Comparison of ENCODE assay signal across 2 cellular contexts in the genomic region with DNA sequence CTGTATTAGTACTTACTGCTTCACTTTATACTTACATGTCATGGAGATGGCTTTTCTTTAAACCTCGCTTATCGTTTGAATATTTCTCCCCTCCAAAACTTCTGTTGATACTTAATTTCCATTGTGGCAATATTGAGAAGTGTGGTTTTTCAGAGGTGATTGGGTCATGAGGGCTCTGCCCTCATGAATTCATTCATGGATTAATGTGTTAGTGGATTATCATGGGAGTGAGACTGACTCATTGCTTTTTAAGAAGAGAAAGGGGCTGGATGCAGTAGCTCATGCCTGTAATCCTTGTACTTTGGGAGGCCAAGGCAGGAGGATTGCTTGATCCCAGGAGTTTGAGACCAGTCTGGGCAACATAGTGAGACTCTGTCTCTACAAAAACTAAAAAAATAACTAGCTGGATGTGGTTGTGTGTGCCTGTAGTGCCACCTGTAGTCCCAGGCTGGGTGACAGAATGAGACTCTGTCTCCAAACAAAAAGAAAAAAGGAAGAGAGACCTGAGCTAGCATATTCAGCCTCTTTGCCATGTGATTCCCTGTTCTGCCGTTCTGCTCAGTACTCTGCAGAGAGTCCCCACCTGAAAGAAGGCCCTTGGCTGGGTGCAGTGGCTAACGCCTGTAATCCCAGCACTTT.
TF ChIP-seq lines count a peak whose summit lies in the region.

No MANE protein-coding gene starts in this region.

TF ChIP-seq in HCT116, 20 proteins besides CTCF, POLR2A, EP300 and RAD21:
- no peak for TF ChIP-seq YY1 (IDR thresholded peaks at IDR 0.05; ENCODE audit: extremely low read depth, insufficient replicate concordance, low read depth, low read length)

TF ChIP-seq in K562, 482 proteins besides CTCF, POLR2A, EP300 and RAD21:
- TF ChIP-seq, protein P1, sequence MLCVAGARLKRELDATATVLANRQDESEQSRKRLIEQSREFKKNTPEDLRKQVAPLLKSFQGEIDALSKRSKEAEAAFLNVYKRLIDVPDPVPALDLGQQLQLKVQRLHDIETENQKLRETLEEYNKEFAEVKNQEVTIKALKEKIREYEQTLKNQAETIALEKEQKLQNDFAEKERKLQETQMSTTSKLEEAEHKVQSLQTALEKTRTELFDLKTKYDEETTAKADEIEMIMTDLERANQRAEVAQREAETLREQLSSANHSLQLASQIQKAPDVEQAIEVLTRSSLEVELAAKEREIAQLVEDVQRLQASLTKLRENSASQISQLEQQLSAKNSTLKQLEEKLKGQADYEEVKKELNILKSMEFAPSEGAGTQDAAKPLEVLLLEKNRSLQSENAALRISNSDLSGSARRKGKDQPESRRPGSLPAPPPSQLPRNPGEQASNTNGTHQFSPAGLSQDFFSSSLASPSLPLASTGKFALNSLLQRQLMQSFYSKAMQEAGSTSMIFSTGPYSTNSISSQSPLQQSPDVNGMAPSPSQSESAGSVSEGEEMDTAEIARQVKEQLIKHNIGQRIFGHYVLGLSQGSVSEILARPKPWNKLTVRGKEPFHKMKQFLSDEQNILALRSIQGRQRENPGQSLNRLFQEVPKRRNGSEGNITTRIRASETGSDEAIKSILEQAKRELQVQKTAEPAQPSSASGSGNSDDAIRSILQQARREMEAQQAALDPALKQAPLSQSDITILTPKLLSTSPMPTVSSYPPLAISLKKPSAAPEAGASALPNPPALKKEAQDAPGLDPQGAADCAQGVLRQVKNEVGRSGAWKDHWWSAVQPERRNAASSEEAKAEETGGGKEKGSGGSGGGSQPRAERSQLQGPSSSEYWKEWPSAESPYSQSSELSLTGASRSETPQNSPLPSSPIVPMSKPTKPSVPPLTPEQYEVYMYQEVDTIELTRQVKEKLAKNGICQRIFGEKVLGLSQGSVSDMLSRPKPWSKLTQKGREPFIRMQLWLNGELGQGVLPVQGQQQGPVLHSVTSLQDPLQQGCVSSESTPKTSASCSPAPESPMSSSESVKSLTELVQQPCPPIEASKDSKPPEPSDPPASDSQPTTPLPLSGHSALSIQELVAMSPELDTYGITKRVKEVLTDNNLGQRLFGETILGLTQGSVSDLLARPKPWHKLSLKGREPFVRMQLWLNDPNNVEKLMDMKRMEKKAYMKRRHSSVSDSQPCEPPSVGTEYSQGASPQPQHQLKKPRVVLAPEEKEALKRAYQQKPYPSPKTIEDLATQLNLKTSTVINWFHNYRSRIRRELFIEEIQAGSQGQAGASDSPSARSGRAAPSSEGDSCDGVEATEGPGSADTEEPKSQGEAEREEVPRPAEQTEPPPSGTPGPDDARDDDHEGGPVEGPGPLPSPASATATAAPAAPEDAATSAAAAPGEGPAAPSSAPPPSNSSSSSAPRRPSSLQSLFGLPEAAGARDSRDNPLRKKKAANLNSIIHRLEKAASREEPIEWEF (CRISPR knock-in tag; IDR thresholded peaks at IDR 0.05): no peak
- TF ChIP-seq ZNF79 (CRISPR knock-in tag; IDR thresholded peaks at IDR 0.05; ENCODE audit: low read depth) (no peak), PHF21A (IDR thresholded peaks at IDR 0.05; ENCODE audit: borderline replicate concordance, low read depth) (no peak), GTF2A2 (tag; IDR thresholded peaks at IDR 0.05) (no peak), ZNF354B (CRISPR knock-in tag; IDR thresholded peaks at IDR 0.05) (no peak), TAF1 (IDR thresholded peaks at IDR 0.05; ENCODE audit: control insufficient read depth, extremely low read depth, insufficient read depth, low read length, severe bottlenecking) (no peak), RCOR1 (IDR thresholded peaks at IDR 0.05; ENCODE audit: borderline replicate concordance in 1 of 2, low read depth in 2 of 2, low read length in 2 of 2) (no peak), CCNT2 (IDR thresholded peaks at IDR 0.05; ENCODE audit: borderline replicate concordance, extremely low read depth, insufficient read length, low read depth, low read length) (no peak), ZFPM2 (CRISPR knock-in tag; IDR thresholded peaks at IDR 0.05) (no peak), HNRNPLL (IDR thresholded peaks at IDR 0.05; ENCODE audit: low read depth, low read length, poor library complexity, severe bottlenecking) (no peak), CBX5 (IDR thresholded peaks at IDR 0.05; ENCODE audit: borderline replicate concordance, low read depth) (no peak), KDM5B (IDR thresholded peaks at IDR 0.05; ENCODE audit: insufficient replicate concordance, low read depth, low read length) (no peak), CBFA2T3 (IDR thresholded peaks at IDR 0.05) (no peak), TARDBP (IDR thresholded peaks at IDR 0.05) (no peak), ZNF512 (tag; IDR thresholded peaks at IDR 0.05) (no peak), NR3C1 (CRISPR knock-in tag; IDR thresholded peaks at IDR 0.05) (no peak), ZNF239 (CRISPR knock-in tag; IDR thresholded peaks at IDR 0.05) (no peak)
- TF ChIP-seq, protein P2, sequence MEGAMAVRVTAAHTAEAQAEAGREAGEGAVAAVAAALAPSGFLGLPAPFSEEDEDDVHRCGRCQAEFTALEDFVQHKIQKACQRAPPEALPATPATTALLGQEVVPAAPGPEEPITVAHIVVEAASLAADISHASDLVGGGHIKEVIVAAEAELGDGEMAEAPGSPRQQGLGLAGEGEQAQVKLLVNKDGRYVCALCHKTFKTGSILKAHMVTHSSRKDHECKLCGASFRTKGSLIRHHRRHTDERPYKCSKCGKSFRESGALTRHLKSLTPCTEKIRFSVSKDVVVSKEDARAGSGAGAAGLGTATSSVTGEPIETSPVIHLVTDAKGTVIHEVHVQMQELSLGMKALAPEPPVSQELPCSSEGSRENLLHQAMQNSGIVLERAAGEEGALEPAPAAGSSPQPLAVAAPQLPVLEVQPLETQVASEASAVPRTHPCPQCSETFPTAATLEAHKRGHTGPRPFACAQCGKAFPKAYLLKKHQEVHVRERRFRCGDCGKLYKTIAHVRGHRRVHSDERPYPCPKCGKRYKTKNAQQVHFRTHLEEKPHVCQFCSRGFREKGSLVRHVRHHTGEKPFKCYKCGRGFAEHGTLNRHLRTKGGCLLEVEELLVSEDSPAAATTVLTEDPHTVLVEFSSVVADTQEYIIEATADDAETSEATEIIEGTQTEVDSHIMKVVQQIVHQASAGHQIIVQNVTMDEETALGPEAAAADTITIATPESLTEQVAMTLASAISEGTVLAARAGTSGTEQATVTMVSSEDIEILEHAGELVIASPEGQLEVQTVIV (CRISPR knock-in tag; IDR thresholded peaks at IDR 0.05; ENCODE audit: borderline replicate concordance): no peak
- TF ChIP-seq, protein P3, sequence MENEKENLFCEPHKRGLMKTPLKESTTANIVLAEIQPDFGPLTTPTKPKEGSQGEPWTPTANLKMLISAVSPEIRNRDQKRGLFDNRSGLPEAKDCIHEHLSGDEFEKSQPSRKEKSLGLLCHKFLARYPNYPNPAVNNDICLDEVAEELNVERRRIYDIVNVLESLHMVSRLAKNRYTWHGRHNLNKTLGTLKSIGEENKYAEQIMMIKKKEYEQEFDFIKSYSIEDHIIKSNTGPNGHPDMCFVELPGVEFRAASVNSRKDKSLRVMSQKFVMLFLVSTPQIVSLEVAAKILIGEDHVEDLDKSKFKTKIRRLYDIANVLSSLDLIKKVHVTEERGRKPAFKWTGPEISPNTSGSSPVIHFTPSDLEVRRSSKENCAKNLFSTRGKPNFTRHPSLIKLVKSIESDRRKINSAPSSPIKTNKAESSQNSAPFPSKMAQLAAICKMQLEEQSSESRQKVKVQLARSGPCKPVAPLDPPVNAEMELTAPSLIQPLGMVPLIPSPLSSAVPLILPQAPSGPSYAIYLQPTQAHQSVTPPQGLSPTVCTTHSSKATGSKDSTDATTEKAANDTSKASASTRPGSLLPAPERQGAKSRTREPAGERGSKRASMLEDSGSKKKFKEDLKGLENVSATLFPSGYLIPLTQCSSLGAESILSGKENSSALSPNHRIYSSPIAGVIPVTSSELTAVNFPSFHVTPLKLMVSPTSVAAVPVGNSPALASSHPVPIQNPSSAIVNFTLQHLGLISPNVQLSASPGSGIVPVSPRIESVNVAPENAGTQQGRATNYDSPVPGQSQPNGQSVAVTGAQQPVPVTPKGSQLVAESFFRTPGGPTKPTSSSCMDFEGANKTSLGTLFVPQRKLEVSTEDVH (IDR thresholded peaks at IDR 0.05; ENCODE audit: low read depth, partially characterized antibody): no peak
- TF ChIP-seq, protein P4, sequence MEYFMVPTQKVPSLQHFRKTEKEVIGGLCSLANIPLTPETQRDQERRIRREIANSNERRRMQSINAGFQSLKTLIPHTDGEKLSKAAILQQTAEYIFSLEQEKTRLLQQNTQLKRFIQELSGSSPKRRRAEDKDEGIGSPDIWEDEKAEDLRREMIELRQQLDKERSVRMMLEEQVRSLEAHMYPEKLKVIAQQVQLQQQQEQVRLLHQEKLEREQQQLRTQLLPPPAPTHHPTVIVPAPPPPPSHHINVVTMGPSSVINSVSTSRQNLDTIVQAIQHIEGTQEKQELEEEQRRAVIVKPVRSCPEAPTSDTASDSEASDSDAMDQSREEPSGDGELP (CRISPR knock-in tag; IDR thresholded peaks at IDR 0.05; ENCODE audit: borderline replicate concordance): no peak
